1 cellular context compared by ENCODE assay signal in genomic region chr19:535017-535835, GRCh38.
TF ChIP-seq lines count a peak whose summit lies in the region.

No MANE protein-coding gene starts in this region.

TF ChIP-seq in HCT116, 20 proteins besides CTCF, POLR2A, EP300 and RAD21 (continued from another document):
- no peak for TF ChIP-seq EZH2phosphoT487 (IDR thresholded peaks at IDR 0.05; ENCODE audit: borderline replicate concordance)
- TF ChIP-seq EGR1 (IDR thresholded peaks at IDR 0.05; ENCODE audit: low read depth), result peak; percentile 76
- TF ChIP-seq, protein P1, sequence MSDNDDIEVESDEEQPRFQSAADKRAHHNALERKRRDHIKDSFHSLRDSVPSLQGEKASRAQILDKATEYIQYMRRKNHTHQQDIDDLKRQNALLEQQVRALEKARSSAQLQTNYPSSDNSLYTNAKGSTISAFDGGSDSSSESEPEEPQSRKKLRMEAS (IDR thresholded peaks at IDR 0.05), result peak; percentile 76
- TF ChIP-seq YY1 (IDR thresholded peaks at IDR 0.05; ENCODE audit: extremely low read depth, insufficient replicate concordance, low read depth, low read length), result no peak
- peak; percentile 41; the same call in 1 of the 2 replicates for TF ChIP-seq POLR2AphosphoS5 (IDR thresholded peaks at IDR 0.05; ENCODE audit: low read depth, low read length)
- TF ChIP-seq ELF1 (IDR thresholded peaks at IDR 0.05; ENCODE audit: borderline replicate concordance, low read depth), result no peak
- TF ChIP-seq REST (IDR thresholded peaks at IDR 0.05; ENCODE audit: low read depth), result no peak
- no peak for TF ChIP-seq CBX3 (IDR thresholded peaks at IDR 0.05; ENCODE audit: low read depth)
- no peak for TF ChIP-seq FOSL1 (IDR thresholded peaks at IDR 0.05; ENCODE audit: low read depth)
- no peak for TF ChIP-seq ZFX (IDR thresholded peaks at IDR 0.05)
- no peak for TF ChIP-seq SIN3A (IDR thresholded peaks at IDR 0.05; ENCODE audit: low read depth)
